In the genomic region with DNA sequence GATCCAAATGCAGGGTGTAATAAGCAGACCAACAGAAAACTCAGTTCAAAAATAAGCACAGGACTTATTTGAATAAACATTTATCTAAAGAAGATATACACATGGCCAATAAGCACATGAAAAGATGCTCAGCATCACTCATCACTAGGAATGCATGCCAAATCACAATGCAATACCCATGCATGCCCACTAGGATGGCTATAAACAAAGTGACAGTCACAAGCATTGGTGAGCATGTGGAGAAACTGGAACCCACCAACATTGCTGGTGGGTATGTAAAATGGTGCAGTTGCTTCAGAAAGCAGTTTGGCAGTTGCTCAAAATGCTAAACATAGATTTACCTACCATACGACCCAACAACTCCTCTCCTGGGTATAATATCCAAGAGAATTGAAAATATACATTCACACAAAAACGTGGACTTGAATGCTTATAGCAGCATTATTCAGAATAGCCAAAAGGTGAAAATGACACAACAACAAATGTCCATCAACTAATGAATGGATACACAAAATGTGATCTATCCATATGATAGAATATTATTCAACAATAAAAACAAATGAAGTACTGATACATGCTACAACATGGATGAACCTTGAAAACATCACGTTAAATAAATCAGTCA, we compare ENCODE assay signal across 9 cellular contexts. TPM values are rescaled to one million over a fixed set of nuclear protein-coding genes. Genes with fewer than 3 reads are reported as not detected.
DNase-seq lines count a peak whose midpoint lies in the region; ATAC-seq, FAIRE-seq and TF ChIP-seq lines count a peak whose summit lies in the region.
"Had no signal": no experiment of that assay in that cellular context is flagged by ENCODE, and none has a peak within 500 bp of the region (broad histone marks: within the 10 kb centered on the region; RNA-seq: fewer than 3 reads in every experiment).

No MANE protein-coding gene starts in this region.

- ATAC-seq in HG03196 (IDR thresholded peaks at IDR 0.05; ENCODE audit: unreplicated experiment): no peak
- ATAC-seq in HG03342 (IDR thresholded peaks at IDR 0.05; ENCODE audit: unreplicated experiment): no peak

- H4K5ac ChIP-seq in H1 (ENCODE audit: insufficient read length, low read depth, low read length): no peak overlapping the region

- H3K9me3 ChIP-seq in MG63: no peaks in the 10 kb centered on the region
- H3K9me3 ChIP-seq in H1 (ENCODE audit: insufficient read depth in 2 of 2, low read depth in 1 of 2, low read length in 1 of 2): no peaks in the 10 kb centered on the region

- H3K56ac ChIP-seq in H1 (replicated peaks; ENCODE audit: insufficient read length, low read depth, low read length): no peak overlapping the region

- no peak overlapping the region for H3K4ac ChIP-seq in H1 (replicated peaks; ENCODE audit: insufficient read length, low read depth, low read length)

- H3K27me3 Mint-ChIP-seq in progenitor cell of endocrine pancreas: no peaks in the 10 kb centered on the region

- peaks cover 14 to 87% of the 10 kb centered on the region in 2 experiments for H3K79me2 ChIP-seq in H1 (ENCODE audit: control insufficient read depth in 1 of 2, insufficient read depth in 2 of 2, low read length in 2 of 2)

- H3K27me3 ChIP-seq in MG63: no peaks in the 10 kb centered on the region
- no peaks in the 10 kb centered on the region for H3K27me3 ChIP-seq in H1 (replicated peaks in 1 of 4; ENCODE audit: control insufficient read depth in 3 of 4, extremely low read depth in 1 of 4, insufficient read depth in 3 of 4, low read length in 3 of 4)

- H3K79me1 ChIP-seq in H1 (ENCODE audit: low read depth, low read length): peaks cover 23% of the 10 kb centered on the region

- H3K36me3 Mint-ChIP-seq in progenitor cell of endocrine pancreas (ENCODE audit: insufficient read depth): peaks cover 4% of the 10 kb centered on the region

- TF ChIP-seq CTCF in H1 (IDR thresholded peaks at IDR 0.05; ENCODE audit: control extremely low read depth in 1 of 3, insufficient read depth in 1 of 3, low read depth in 1 of 3, low read length in 3 of 3) (peak in 2 of 3 experiments; percentile 35 to 72; a peak in 2 of 4 replicates), progenitor cell of endocrine pancreas (IDR thresholded peaks at IDR 0.05; ENCODE audit: unreplicated experiment) (peak; percentile 45)

- no peak overlapping the region for H3K14ac ChIP-seq in H1 (ENCODE audit: insufficient read length)

- no peak overlapping the region for H3K27ac Mint-ChIP-seq in progenitor cell of endocrine pancreas

- H3K4me2 ChIP-seq in H1 (ENCODE audit: insufficient read depth in 1 of 2, low read depth in 2 of 2, low read length in 2 of 2): no peak overlapping the region

- no peak overlapping the region for H3K18ac ChIP-seq in H1 (ENCODE audit: extremely low read depth, low read length)

- no peak overlapping the region for H4K91ac ChIP-seq in H1 (replicated peaks; ENCODE audit: insufficient read length, low read length)

- H3K27ac ChIP-seq in H1 (ENCODE audit: low read depth, low read length): no peak overlapping the region

- CTCF ChIA-PET in H1 (lab: Charles Lee; ENCODE audit: partially characterized antibody): no interaction called here

- peaks cover 0 to 22% (median 7%) of the 10 kb centered on the region in 4 experiments for H3K4me1 ChIP-seq in H1 (replicated peaks in 1 of 4; ENCODE audit: control insufficient read depth in 3 of 4, insufficient read depth in 4 of 4, low read length in 3 of 4)

- no peak for TF ChIP-seq POLR2A in H1 (IDR thresholded peaks at IDR 0.05; ENCODE audit: control extremely low read depth in 1 of 2, low read depth in 2 of 2, low read length in 2 of 2)

- FAIRE-seq in H1 (lab: Jason Lieb, UNC): no peak

- no peak overlapping the region for H2BK120ac ChIP-seq in H1 (replicated peaks; ENCODE audit: low read depth, low read length)

- POLR2A ChIA-PET in H1 (lab: Charles Lee; ENCODE audit: partially characterized antibody): no interaction called here

- no peak overlapping the region for H3K23ac ChIP-seq in H1 (ENCODE audit: insufficient read length)

- no peaks in the 10 kb centered on the region for H3K9me3 Mint-ChIP-seq in progenitor cell of endocrine pancreas (ENCODE audit: low read depth)

- no peak overlapping the region for H3K9ac ChIP-seq in H1 (replicated peaks in 1 of 4; ENCODE audit: extremely low read depth in 1 of 4, low read depth in 3 of 4, low read length in 3 of 4)

- H2AFZ ChIP-seq in H1 (ENCODE audit: low read length): no peak overlapping the region

- no peak for TF ChIP-seq EP300 in H1 (IDR thresholded peaks at IDR 0.05; ENCODE audit: borderline replicate concordance in 1 of 2, low read depth in 2 of 2, low read length in 2 of 2)

- peak; percentile 45 for DNase-seq in DMS53 (lab: John Stamatoyannopoulos, UW)
- no peak for DNase-seq in DMS53 treated with DMSO at 0.1 percent for 48 hours (lab: John Stamatoyannopoulos, UW; ENCODE audit: unreplicated experiment)
- DNase-seq in MG63: peak; percentile 31
- no peak for DNase-seq in H1 (ENCODE audit: low read depth in 1 of 2, low spot score in 2 of 2)
- DNase-seq in progenitor cell of endocrine pancreas (ENCODE audit: low spot score, unreplicated experiment): no peak
- no peak for DNase-seq in COR-L47 (lab: John Stamatoyannopoulos, UW)
- DNase-seq: stimulated activated CD4-positive, alpha-beta T cell treated with anti-CD3 and anti-CD28 coated beads, Interleukin-1b, Interleukin-23, amount 100 ng/mL, for 48 hours had no signal

- no peak overlapping the region for H3K4me3 Mint-ChIP-seq in progenitor cell of endocrine pancreas (ENCODE audit: low read depth)

- peaks cover 20 to 28% of the 10 kb centered on the region in 2 experiments for H4K20me1 ChIP-seq in H1 (replicated peaks in 1 of 2; ENCODE audit: control insufficient read depth in 1 of 2, insufficient read depth in 2 of 2, low read length in 2 of 2)

- H3K36me3 ChIP-seq in MG63: peaks cover 11% of the 10 kb centered on the region
- no peaks in the 10 kb centered on the region for H3K36me3 ChIP-seq in H1 (ENCODE audit: control insufficient read depth in 2 of 4, insufficient read depth in 4 of 4, low read length in 3 of 4)

- H2AK5ac ChIP-seq in H1 (ENCODE audit: low read depth, low read length): no peak overlapping the region

- H3K23me2 ChIP-seq in H1 (ENCODE audit: low read depth, low read length): no peaks in the 10 kb centered on the region

- H3K4me3 ChIP-seq in MG63 (no peak overlapping the region), H1 (ENCODE audit: extremely low read depth in 1 of 4, insufficient read depth in 2 of 4, low read depth in 3 of 4, low read length in 4 of 4) (no peak overlapping the region)

- no peak overlapping the region for H4K8ac ChIP-seq in H1 (ENCODE audit: extremely low read depth, insufficient read depth, low read length)

- TF ChIP-seq RAD21 in H1 (IDR thresholded peaks at IDR 0.05 in 1 of 2, conservative IDR thresholded peaks at IDR 0.05 in 1 of 2; ENCODE audit: low read depth in 2 of 2, low read length in 2 of 2): peak in 1 of 2 experiments; percentile 7; a peak in 1 of 4 replicates

- H3K4me1 Mint-ChIP-seq in progenitor cell of endocrine pancreas (ENCODE audit: low read depth): peaks cover 12% of the 10 kb centered on the region

- H2BK5ac ChIP-seq in H1 (ENCODE audit: low read depth, low read length): no peak overlapping the region

- no peak overlapping the region for H2BK12ac ChIP-seq in H1 (ENCODE audit: low read depth, low read length)

- WGBS in H1 (ENCODE audit: extremely low coverage in 1 of 2, insufficient coverage in 1 of 2, insufficient read length in 1 of 2, insufficient replicate concordance in 2 of 2, low coverage in 1 of 2, low lambda C conversion rate in 2 of 2, missing lambda C conversion rate in 1 of 2), 2 experiments: 85% methylated on average over 3 of the region's 3 CpGs; no CpG with 5 or more reads in 1 of the 2 experiments

- no peak overlapping the region for H2BK15ac ChIP-seq in H1 (ENCODE audit: low read length)

- no peak overlapping the region for H2BK20ac ChIP-seq in H1 (ENCODE audit: low read length)

RNA-seq across cellular contexts. Expression of a gene that starts 20.1 kb away (rescaled TPM):
- 19.7 and 32.7 TPM in 2 replicates for total RNA-seq in MG63 (2014; rRNA removed; shearing (Covaris generic); ENCODE audit: low replicate concordance)
- 63.0 and 65.6 TPM in 2 replicates for total RNA-seq in H1 (2021; fragmentation: NEBNext Ultra II Directional; extraction: Animal tissue kit (Norgen Biotek cat#: 25700))
- 24.4 and 34.1 TPM in 2 replicates for polyA plus RNA-seq in H1 (2011; rRNA removed)
- polyA plus RNA-seq in H1 (2011; cell fraction: cytosol; rRNA removed): 26.6 TPM
- polyA plus RNA-seq in H1 (2011; cell fraction: nucleus; rRNA removed): 63.4 TPM
- 37.4 to 63.3 TPM (median 56.2 TPM) in 4 replicates for polyA plus RNA-seq in H1 (2012, experiment 1 of 2)
- polyA plus RNA-seq in H1 (2012, experiment 2 of 2): 31.8 TPM
- polyA plus RNA-seq in H1 (2013, experiment 1 of 2): 25.8 TPM
- polyA plus RNA-seq in H1 (2013, experiment 2 of 2): 23.6 TPM
- polyA minus RNA-seq in H1 (2011; rRNA and poly(A)+ RNA removed): 119 and 174 TPM in 2 replicates
- 36.0 TPM for polyA minus RNA-seq in H1 (2011; cell fraction: cytosol; rRNA and poly(A)+ RNA removed)
- 29.6 TPM for polyA minus RNA-seq in H1 (2011; cell fraction: nucleus; rRNA and poly(A)+ RNA removed)
- 43.4 and 44.6 TPM in 2 replicates for total RNA-seq in progenitor cell of endocrine pancreas

RNA-seq across cellular contexts. Expression of a gene that starts 34.6 kb away (rescaled TPM):
- not detected in 2 replicates for total RNA-seq in MG63 (2014; rRNA removed; shearing (Covaris generic); ENCODE audit: low replicate concordance)
- not detected in 2 replicates for total RNA-seq in H1 (2021; fragmentation: NEBNext Ultra II Directional; extraction: Animal tissue kit (Norgen Biotek cat#: 25700))
- 0.53 and 1.1 TPM in 2 replicates for polyA plus RNA-seq in H1 (2011; rRNA removed)
- 0.43 TPM for polyA plus RNA-seq in H1 (2011; cell fraction: cytosol; rRNA removed)
- polyA plus RNA-seq in H1 (2011; cell fraction: nucleus; rRNA removed): 1.5 TPM
- 0.46 to 0.76 TPM (median 0.68 TPM) in 4 replicates for polyA plus RNA-seq in H1 (2012, experiment 1 of 2)
- polyA plus RNA-seq in H1 (2012, experiment 2 of 2): not detected
- 0.16 TPM for polyA plus RNA-seq in H1 (2013, experiment 1 of 2)
- 0.13 TPM for polyA plus RNA-seq in H1 (2013, experiment 2 of 2)
- not detected in 2 replicates for polyA minus RNA-seq in H1 (2011; rRNA and poly(A)+ RNA removed)
- not detected for polyA minus RNA-seq in H1 (2011; cell fraction: cytosol; rRNA and poly(A)+ RNA removed)
- not detected for polyA minus RNA-seq in H1 (2011; cell fraction: nucleus; rRNA and poly(A)+ RNA removed)
- total RNA-seq in progenitor cell of endocrine pancreas: 0.40 TPM in 1 of 2 replicates, not detected in the other

RNA-seq across cellular contexts. Expression of a gene that starts 48.4 kb away (rescaled TPM):
- total RNA-seq in MG63 (2014; rRNA removed; shearing (Covaris generic); ENCODE audit: low replicate concordance): 17.7 and 25.1 TPM in 2 replicates
- 2.4 and 2.6 TPM in 2 replicates for total RNA-seq in H1 (2021; fragmentation: NEBNext Ultra II Directional; extraction: Animal tissue kit (Norgen Biotek cat#: 25700))
- 2.4 and 4.6 TPM in 2 replicates for polyA plus RNA-seq in H1 (2011; rRNA removed)
- 4.0 TPM for polyA plus RNA-seq in H1 (2011; cell fraction: cytosol; rRNA removed)
- 6.2 TPM for polyA plus RNA-seq in H1 (2011; cell fraction: nucleus; rRNA removed)
- polyA plus RNA-seq in H1 (2012, experiment 1 of 2): 1.3 to 3.1 TPM (median 2.1 TPM) in 4 replicates
- 2.6 TPM for polyA plus RNA-seq in H1 (2012, experiment 2 of 2)
- polyA plus RNA-seq in H1 (2013, experiment 1 of 2): 1.1 TPM
- polyA plus RNA-seq in H1 (2013, experiment 2 of 2): 1.2 TPM
- polyA minus RNA-seq in H1 (2011; rRNA and poly(A)+ RNA removed): 0.60 and 0.66 TPM in 2 replicates
- not detected for polyA minus RNA-seq in H1 (2011; cell fraction: cytosol; rRNA and poly(A)+ RNA removed)
- 0.50 TPM for polyA minus RNA-seq in H1 (2011; cell fraction: nucleus; rRNA and poly(A)+ RNA removed)
- 12.8 and 13.9 TPM in 2 replicates for total RNA-seq in progenitor cell of endocrine pancreas

Comparison
In these comparisons a context has a peak if more than half of its experiments do, and no peak if none do; other contexts are left out.
1. DNase-seq: peak in DMS53 (single experiment) and MG63 (single experiment); none in DMS53 treated with DMSO at 0.1 percent for 48 hours (single experiment), H1 (0 of 2), progenitor cell of endocrine pancreas (single experiment) and COR-L47 (single experiment).